In genomic region chr11:11486002-11486401, GRCh38 we compare ENCODE assay signal across 24 cellular contexts.
A peak's percentile ranks its signal among the peaks of the same experiment; 100 is the strongest.
DNase-seq lines count a peak whose midpoint lies in the region; ATAC-seq, FAIRE-seq and TF ChIP-seq lines count a peak whose summit lies in the region.
"Had no signal": no experiment of that assay in that cellular context is flagged by ENCODE, and none has a peak within 500 bp of the region (broad histone marks: within the 10 kb centered on the region; RNA-seq: fewer than 3 reads in every experiment).

No MANE protein-coding gene starts in this region.

- FAIRE-seq in small intestine (lab: Jason Lieb, UNC): no peak
- FAIRE-seq: A549, GM12891, H54, HepG2 had no signal

- no peaks in the 10 kb centered on the region for H4K20me1 ChIP-seq in PC-9 (ENCODE audit: insufficient read depth)
- H4K20me1 ChIP-seq: BLaER1 treated with 17β-estradiol and CSF1 and Interleukin-3, amounts not matched to agents 10 nM and 100 nM had no signal

- H3K27ac ChIP-seq in lower lobe of right lung (no peak overlapping the region), small intestine (ENCODE audit: low read depth in 1 of 2, low read length in 1 of 2) (no peak overlapping the region), suprapubic skin (no peak overlapping the region), PC-9 (no peak overlapping the region)
- H3K27ac ChIP-seq: A549; BLaER1 treated with 17β-estradiol and CSF1 and Interleukin-3, amounts not matched to agents 10 nM and 100 nM; RWPE1 had no signal

- CTCF ChIA-PET in PC-9 (lab: Charles Lee): no interaction called here

- WGBS in small intestine, 3 donors: 19 to 61% (median 31%) methylated on average over 3 of the region's 3 CpGs
- 64% methylated on average over 3 of the region's 3 CpGs for WGBS in suprapubic skin

- H3K4me3 ChIP-seq in lower lobe of right lung: no peak overlapping the region
- H3K4me3 ChIP-seq in small intestine (ENCODE audit: low read depth in 1 of 2, low read length in 2 of 2): no peak overlapping the region
- no peak overlapping the region for H3K4me3 ChIP-seq in suprapubic skin
- no peak overlapping the region for H3K4me3 ChIP-seq in PC-9
- H3K4me3 ChIP-seq: A549; BLaER1 treated with 17β-estradiol and CSF1 and Interleukin-3, amounts not matched to agents 10 nM and 100 nM had no signal

- no peak overlapping the region for H3K4me2 ChIP-seq in PC-9
- H3K4me2 ChIP-seq: A549; BLaER1 treated with 17β-estradiol and CSF1 and Interleukin-3, amounts not matched to agents 10 nM and 100 nM had no signal

- POLR2A ChIA-PET in PC-9 (lab: Charles Lee; ENCODE audit: unreplicated experiment): no interaction called here

- no peak for TF ChIP-seq POLR2A in suprapubic skin (IDR thresholded peaks at IDR 0.05)

- peak; percentile 47 to 57 for ATAC-seq in lower lobe of right lung
- no peak for ATAC-seq in GM19395 (IDR thresholded peaks at IDR 0.05; ENCODE audit: unreplicated experiment)
- ATAC-seq in HG03025 (IDR thresholded peaks at IDR 0.05; ENCODE audit: low FRiP score, unreplicated experiment): no peak
- ATAC-seq: A549, HepG2 had no signal

- no TSS peak for BruUV-seq in PC-9 (replicated peaks; lab: Mats Ljungman, UMichigan)

- no peak for TF ChIP-seq CTCF in lower lobe of right lung (IDR thresholded peaks at IDR 0.05)
- TF ChIP-seq CTCF in suprapubic skin (IDR thresholded peaks at IDR 0.05): no peak
- TF ChIP-seq CTCF in PC-9 (conservative IDR thresholded peaks at IDR 0.05): no peak

- no peaks in the 10 kb centered on the region for H3K79me2 ChIP-seq in PC-9 (ENCODE audit: low read depth)

- H3K27me3 ChIP-seq in lower lobe of right lung (ENCODE audit: low read depth) (no peaks in the 10 kb centered on the region), small intestine (ENCODE audit: control insufficient read depth in 2 of 2, insufficient read depth in 2 of 2, low read length in 2 of 2) (no peaks in the 10 kb centered on the region), suprapubic skin (no peaks in the 10 kb centered on the region), PC-9 (ENCODE audit: insufficient read depth, low read depth) (peaks cover 33% of the 10 kb centered on the region)
- H3K27me3 ChIP-seq: BLaER1 treated with 17β-estradiol and CSF1 and Interleukin-3, amounts not matched to agents 10 nM and 100 nM had no signal

- no peaks in the 10 kb centered on the region for H3F3A ChIP-seq in PC-9 (ENCODE audit: insufficient read depth, low read depth)

- no peaks in the 10 kb centered on the region for H3K9me3 ChIP-seq in lower lobe of right lung
- H3K9me3 ChIP-seq in small intestine (ENCODE audit: control insufficient read depth, low read depth): no peaks in the 10 kb centered on the region
- H3K9me3 ChIP-seq in suprapubic skin: no peaks in the 10 kb centered on the region
- no peaks in the 10 kb centered on the region for H3K9me3 ChIP-seq in PC-9 (ENCODE audit: insufficient read depth, low read depth)
- H3K9me3 ChIP-seq: A549; BLaER1 treated with 17β-estradiol and CSF1 and Interleukin-3, amounts not matched to agents 10 nM and 100 nM had no signal

- H3K36me3 ChIP-seq in lower lobe of right lung: peaks cover 3% of the 10 kb centered on the region
- no peaks in the 10 kb centered on the region for H3K36me3 ChIP-seq in small intestine (ENCODE audit: control insufficient read depth in 2 of 2, insufficient read depth in 2 of 2, low read length in 2 of 2)
- H3K36me3 ChIP-seq in suprapubic skin: no peaks in the 10 kb centered on the region
- no peaks in the 10 kb centered on the region for H3K36me3 ChIP-seq in PC-9 (ENCODE audit: low read depth)
- H3K36me3 ChIP-seq: BLaER1 treated with 17β-estradiol and CSF1 and Interleukin-3, amounts not matched to agents 10 nM and 100 nM had no signal

- TF ChIP-seq EP300 in suprapubic skin (IDR thresholded peaks at IDR 0.05): no peak

- H3K4me1 ChIP-seq in lower lobe of right lung (no peaks in the 10 kb centered on the region), small intestine (ENCODE audit: control insufficient read depth in 2 of 2, insufficient read depth in 1 of 2, low read depth in 1 of 2, low read length in 1 of 2) (peaks cover 0 to 2% of the 10 kb centered on the region in 2 donors), suprapubic skin (no peaks in the 10 kb centered on the region), PC-9 (replicated peaks; ENCODE audit: insufficient read depth) (no peaks in the 10 kb centered on the region)
- H3K4me1 ChIP-seq: A549; BLaER1 treated with 17β-estradiol and CSF1 and Interleukin-3, amounts not matched to agents 10 nM and 100 nM had no signal

- no peaks in the 10 kb centered on the region for H3K9me2 ChIP-seq in PC-9 (ENCODE audit: insufficient read depth)

- intact Hi-C loops in lower lobe of right lung (cut with DNase I) (no loop called here), PC-9 (cut with micrococcal nuclease; ENCODE audit: unreplicated experiment) (no loop called here)

- DNase-seq in NCI-H2029 treated with DMSO at 0.1 percent for 48 hours (lab: John Stamatoyannopoulos, UW): peak; percentile 7
- DNase-seq in lower lobe of right lung: peak; percentile 74
- peak; percentile 50 for DNase-seq in small intestine
- no peak for DNase-seq in suprapubic skin (ENCODE audit: low spot score in 2 of 2)
- no peak for DNase-seq in PC-9
- DNase-seq: AML-193; CD4-positive, alpha-beta T cell; GF-D8; Karpas-422; NCI-H1092 treated with DMSO at 0.1 percent for 48 hours; NCI-H1436; NCI-H1930; NCI-H446 treated with DMSO at 0.1 percent for 48 hours; NCI-H526; NCI-H82; SHP77 had no signal

- no peak overlapping the region for H2AFZ ChIP-seq in PC-9

Comparison
In these comparisons a context has a peak if more than half of its experiments do, and no peak if none do; other contexts are left out.
1. DNase-seq: peak in NCI-H2029 treated with DMSO at 0.1 percent for 48 hours (single experiment), lower lobe of right lung (single experiment) and small intestine (single experiment); none in suprapubic skin (0 of 2) and PC-9 (0 of 2).
2. ATAC-seq: peak in lower lobe of right lung (2 of 2); none in GM19395 (single experiment) and HG03025 (single experiment).